ENCODE assay signal across 13 cellular contexts in genomic region chr1:156673387-156674121, GRCh38. TPM values are rescaled to one million over a fixed set of nuclear protein-coding genes. Genes with fewer than 3 reads are reported as not detected.
DNase-seq lines count a peak whose midpoint lies in the region; ATAC-seq and TF ChIP-seq lines count a peak whose summit lies in the region.
"Had no signal": no experiment of that assay in that cellular context is flagged by ENCODE, and none has a peak within 500 bp of the region (broad histone marks: within the 10 kb centered on the region; RNA-seq: fewer than 3 reads in every experiment).

No MANE protein-coding gene starts in this region.

- H3K9me3 ChIP-seq in spleen (no peaks in the 10 kb centered on the region), aorta (ENCODE audit: control insufficient read depth, low read length) (no peaks in the 10 kb centered on the region)

- H3K4me1 ChIP-seq in spleen (peaks cover 3 to 93% (median 62%) of the 10 kb centered on the region in 6 donors), aorta (ENCODE audit: control insufficient read depth in 1 of 2, insufficient read depth in 2 of 2, low read length in 2 of 2) (no peaks in the 10 kb centered on the region)

- ATAC-seq in left lobe of liver: peak; percentile 48
- ATAC-seq in aorta (ENCODE audit: low FRiP score): no peak
- ATAC-seq in GM18907 (IDR thresholded peaks at IDR 0.05; ENCODE audit: unreplicated experiment): no peak

- DNase-seq in NCI-H2227 (lab: John Stamatoyannopoulos, UW; ENCODE audit: unreplicated experiment) (peak; percentile 41), ecto neural progenitor cell (ENCODE audit: low spot score) (peak; percentile 95), left lobe of liver (ENCODE audit: low spot score) (no peak), spleen (no peak), aorta (no peak), HEK293T (ENCODE audit: extremely low spot score) (no peak), NOMO-1 treated with dmso at 0.1 percent for 144 hours (lab: John Stamatoyannopoulos, UW; ENCODE audit: unreplicated experiment) (no peak)
- DNase-seq: activated CD4-positive, alpha-beta T cell treated with anti-CD3 and anti-CD28 coated beads, Interleukin-2, amount 10 ng/mL, durations not matched to agents 24 days and 14 days; amniotic stem cell; NCI-H1105 treated with DMSO at 0.1 percent for 48 hours had no signal

- TF ChIP-seq CTCF in spleen (IDR thresholded peaks at IDR 0.05 in 8 of 11, conservative IDR thresholded peaks at IDR 0.05 in 3 of 11): no peak

- no peak for TF ChIP-seq POLR2A in spleen (IDR thresholded peaks at IDR 0.05)

- intact Hi-C loops in spleen (cut with DNase I; ENCODE audit: low total_unique reads) (no loop called here), aorta (cut with DNase I) (no loop called here)

- CTCF ChIA-PET in HEK293T (lab: Yijun Ruan, JAX): interaction anchor here (1.0 to 1.8 kb wide), 5 partner anchors 14 to 54 kb away, joined by 3 to 9 read pairs (median 4); partner anchors contain the start of gene HAPLN2

- WGBS in spleen, 5 donors: 64 to 68% (median 65%) methylated on average over 7 to 8 of the region's 8 CpGs
- 66 to 74% methylated on average over 8 of the region's 8 CpGs for WGBS in aorta, 2 donors

- POLR2A ChIA-PET in HEK293T (lab: Yijun Ruan, JAX): interaction anchor here (0.6 to 8.1 kb wide), 5 partner anchors 9 to 55 kb away, joined by 3 to 122 read pairs (median 4); partner anchors contain the start of genes ISG20L2 and METTL25B

- peak overlapping the region in 7 of 8 donors; percentile 26 to 87 (median 82) for H3K27ac ChIP-seq in spleen
- H3K27ac ChIP-seq in aorta (ENCODE audit: low read depth in 1 of 2, low read length in 2 of 2): no peak overlapping the region

- H3K27me3 ChIP-seq in spleen (replicated peaks in 1 of 7): peaks cover 0 to 51% (median 23%) of the 10 kb centered on the region in 7 donors
- no peaks in the 10 kb centered on the region for H3K27me3 ChIP-seq in aorta (ENCODE audit: control insufficient read depth in 1 of 2, insufficient read depth in 2 of 2, low read length in 1 of 2)

- peaks cover 0 to 32% (median 0%) of the 10 kb centered on the region in 6 donors for H3K36me3 ChIP-seq in spleen
- no peaks in the 10 kb centered on the region for H3K36me3 ChIP-seq in aorta (ENCODE audit: control insufficient read depth in 1 of 2, insufficient read depth in 2 of 2, low read length in 1 of 2)

- H3K4me3 ChIP-seq in spleen: peak overlapping the region in 6 of 8 donors; percentile 25 to 73 (median 56)
- H3K4me3 ChIP-seq in aorta (ENCODE audit: low read length in 2 of 2): no peak overlapping the region

TF ChIP-seq in HEK293T, 16 proteins besides CTCF, POLR2A, EP300 and RAD21:
- TF ChIP-seq FOXA1 (IDR thresholded peaks at IDR 0.05) (no peak), TARDBP (IDR thresholded peaks at IDR 0.05) (no peak), SUZ12 (IDR thresholded peaks at IDR 0.05) (no peak), CTBP1 (IDR thresholded peaks at IDR 0.05; ENCODE audit: borderline replicate concordance) (no peak), LEF1 (IDR thresholded peaks at IDR 0.05; ENCODE audit: borderline replicate concordance) (no peak), FOXM1 (IDR thresholded peaks at IDR 0.05; ENCODE audit: borderline replicate concordance) (no peak), BHLHE40 (IDR thresholded peaks at IDR 0.05; ENCODE audit: borderline replicate concordance) (no peak), ZNF384 (IDR thresholded peaks at IDR 0.05) (no peak)

RNA-seq across cellular contexts. Expression of gene NES, which starts 3.7 kb away (rescaled TPM):
- total RNA-seq in left lobe of liver: 1.4 TPM
- 100 to 1,000 TPM in 2 of 7 donors, 10 to 100 TPM in 5; 36.0 to 146 (median 58.3) TPM for total RNA-seq in spleen
- 10 to 100 TPM in 1 of 3 donors, 1 to 10 TPM in 2; 4.3 to 39.5 (median 6.7) TPM for polyA plus RNA-seq in spleen
- total RNA-seq in aorta: 10 to 100 TPM; 47.9 to 57.2 TPM
- polyA plus RNA-seq in aorta: 1 to 10 TPM; 5.5 to 8.0 TPM

RNA-seq across cellular contexts. Expression of gene BCAN, which starts 31.6 kb away (rescaled TPM):
- total RNA-seq in left lobe of liver: not detected
- total RNA-seq in spleen: not detected
- polyA plus RNA-seq in spleen: under 1 TPM in 2 of 3 donors, not detected in 1; 0.10 to 0.11 TPM
- under 1 TPM in 1 of 2 donors, not detected in 1; 0.36 TPM for total RNA-seq in aorta
- polyA plus RNA-seq in aorta: under 1 TPM in 1 of 2 donors, not detected in 1; 0.95 TPM
- total RNA-seq: activated CD4-positive, alpha-beta T cell treated with anti-CD3 and anti-CD28 coated beads, Interleukin-2, amount 10 ng/mL, durations not matched to agents 24 days and 14 days; omental fat pad had no signal

RNA-seq across cellular contexts. Expression of gene CRABP2, which starts 31.8 kb away (rescaled TPM):
- total RNA-seq in left lobe of liver (0.33 TPM), spleen (10 to 100 TPM in 1 of 7 donors, 1 to 10 TPM in 6; 1.2 to 13.1 (median 3.8) TPM), aorta (10 to 100 TPM in 1 of 2 donors, 1 to 10 TPM in 1; 3.8 to 34.4 TPM)
- polyA plus RNA-seq in spleen (1 to 10 TPM; 1.2 to 5.3 (median 1.8) TPM), aorta (1 to 10 TPM; 6.5 to 7.8 TPM)

RNA-seq across cellular contexts. Expression of gene HAPLN2, which starts 54.3 kb away (rescaled TPM):
- total RNA-seq in left lobe of liver (not detected), spleen (1 to 10 TPM in 1 of 7 donors, under 1 TPM in 2, not detected in 4; 0.20 to 1.1 (median 0.46) TPM), aorta (under 1 TPM; 0.39 to 0.94 TPM)
- polyA plus RNA-seq in spleen (under 1 TPM; 0.22 to 0.80 (median 0.27) TPM), aorta (under 1 TPM in 1 of 2 donors, not detected in 1; 0.13 TPM)
- total RNA-seq: activated CD4-positive, alpha-beta T cell treated with anti-CD3 and anti-CD28 coated beads, Interleukin-2, amount 10 ng/mL, durations not matched to agents 24 days and 14 days; H4 had no signal

RNA-seq across cellular contexts. Expression of gene METTL25B, which starts 54.7 kb away (rescaled TPM):
- total RNA-seq in left lobe of liver (26.8 TPM), spleen (10 to 100 TPM; 23.2 to 41.1 (median 32.4) TPM), aorta (10 to 100 TPM; 20.7 to 33.6 TPM)
- polyA plus RNA-seq in spleen (10 to 100 TPM; 33.0 to 43.8 (median 42.9) TPM), aorta (10 to 100 TPM; 24.2 to 46.2 TPM)

Comparison
In these comparisons a context has a peak if more than half of its experiments do, and no peak if none do; other contexts are left out.
1. DNase-seq: peak in NCI-H2227 (single experiment) and ecto neural progenitor cell (single experiment); none in left lobe of liver (single experiment), spleen (single experiment), aorta (0 of 2), HEK293T (single experiment) and NOMO-1 treated with dmso at 0.1 percent for 144 hours (single experiment).
2. H3K27ac ChIP-seq: peak in spleen (7 of 8); none in aorta (0 of 2).
3. H3K4me3 ChIP-seq: peak in spleen (6 of 8); none in aorta (0 of 2).
4. RNA of gene NES, which starts 3.7 kb away (total RNA-seq): 36.0 to 146 TPM in spleen and 47.9 to 57.2 TPM in aorta; 1.4 TPM in left lobe of liver (single experiment); every median in the first group is over 10 times any median in the second.